Comparison of ENCODE assay signal across 9 cellular contexts in genomic region chr10:70575874-70576802, GRCh38. TPM values are rescaled to one million over a fixed set of nuclear protein-coding genes. Genes with fewer than 3 reads are reported as not detected.
DNase-seq lines count a peak whose midpoint lies in the region; ATAC-seq and TF ChIP-seq lines count a peak whose summit lies in the region.
"Had no signal": no experiment of that assay in that cellular context is flagged by ENCODE, and none has a peak within 500 bp of the region (broad histone marks: within the 10 kb centered on the region; RNA-seq: fewer than 3 reads in every experiment).

No MANE protein-coding gene starts in this region.

- intact Hi-C loops in natural killer cell (cut with micrococcal nuclease) (loop anchor here (1.0 kb wide), 2 partner anchors 17 to 40 kb away; no protein-coding TSS in a partner anchor), vagina (cut with DNase I) (no loop called here)

- H3K4me3 ChIP-seq in cardiac fibroblast (replicated peaks in 1 of 2; ENCODE audit: low read depth in 2 of 2, low read length in 2 of 2) (no peak overlapping the region), vagina (no peak overlapping the region)
- H3K4me3 ChIP-seq: SK-N-MC had no signal

- TF ChIP-seq CTCF in cardiac fibroblast (IDR thresholded peaks at IDR 0.05; ENCODE audit: low read depth, low read length) (no peak), natural killer cell (IDR thresholded peaks at IDR 0.05) (no peak), vagina (IDR thresholded peaks at IDR 0.05) (no peak)

- H3K4me3 Mint-ChIP-seq in natural killer cell: peak overlapping the region; percentile 91

- H3K4me1 Mint-ChIP-seq in natural killer cell: peaks cover 83 to 84% of the 10 kb centered on the region in 2 donors

- no peaks in the 10 kb centered on the region for H3K27me3 Mint-ChIP-seq in natural killer cell (ENCODE audit: low read depth in 2 of 2)

- peaks cover 17% of the 10 kb centered on the region for H3K4me1 ChIP-seq in vagina

- H3K27ac Mint-ChIP-seq in natural killer cell: peak overlapping the region; percentile 89 to 92

- no peaks in the 10 kb centered on the region for H3K9me3 ChIP-seq in vagina

- TF ChIP-seq POLR2A in vagina (IDR thresholded peaks at IDR 0.05): no peak

- peak; percentile 90 for DNase-seq in CMK (ENCODE audit: low read depth)
- peak; percentile 39 for DNase-seq in NCI-H510A treated with DMSO at 0.1 percent for 48 hours (lab: John Stamatoyannopoulos, UW)
- peak; percentile 58 to 65 for DNase-seq in cardiac fibroblast (ENCODE audit: low read depth in 2 of 2)
- peak; percentile 48 for DNase-seq in natural killer cell
- DNase-seq in vagina (ENCODE audit: extremely low spot score in 2 of 2): no peak
- no peak for DNase-seq in stimulated activated CD4-positive, alpha-beta T cell treated with anti-CD3 and anti-CD28 coated beads, Interleukin-2, amount 100 ng/mL, for 24 hours

- ATAC-seq in GM18868 (IDR thresholded peaks at IDR 0.05; ENCODE audit: unreplicated experiment) (peak; percentile 32), HG02981 (IDR thresholded peaks at IDR 0.05; ENCODE audit: unreplicated experiment) (peak; percentile 50), natural killer cell (peak; percentile 58 to 76 (median 73))

- H3K9me3 Mint-ChIP-seq in natural killer cell: no peaks in the 10 kb centered on the region

- H3K36me3 Mint-ChIP-seq in natural killer cell: no peaks in the 10 kb centered on the region

- no peak overlapping the region for H3K27ac ChIP-seq in vagina
- H3K27ac ChIP-seq: SK-N-MC had no signal

- H3K36me3 ChIP-seq in vagina: no peaks in the 10 kb centered on the region

- H3K27me3 ChIP-seq in vagina: no peaks in the 10 kb centered on the region

RNA-seq across cellular contexts. Expression of gene PRF1, which starts 26.4 kb away (rescaled TPM):
- 1,000 to 10,000 TPM; 1,641 to 2,133 (median 1,982) TPM for total RNA-seq in natural killer cell
- total RNA-seq in vagina: 20.9 TPM

Comparison
In these comparisons a context has a peak if more than half of its experiments do, and no peak if none do; other contexts are left out.
1. DNase-seq: peak in CMK (single experiment), NCI-H510A treated with DMSO at 0.1 percent for 48 hours (single experiment), cardiac fibroblast (2 of 2) and natural killer cell (single experiment); none in vagina (0 of 2) and stimulated activated CD4-positive, alpha-beta T cell treated with anti-CD3 and anti-CD28 coated beads, Interleukin-2, amount 100 ng/mL, for 24 hours (0 of 2).
2. RNA of gene PRF1, which starts 26.4 kb away (total RNA-seq): 1,641 to 2,133 TPM in natural killer cell; 20.9 TPM in vagina (single experiment); every median in the first group is over 10 times any median in the second.
3. Peak in every context shown above with its lines, with median percentiles within 50 percentile points of each other: ATAC-seq.